20 cellular contexts compared by ENCODE assay signal in genomic region chr7:79471283-79471682, GRCh38. TPM values are rescaled to one million over a fixed set of nuclear protein-coding genes. Genes with fewer than 3 reads are reported as not detected.
"Had no signal": no experiment of that assay in that cellular context is flagged by ENCODE, and none has a peak within 500 bp of the region (broad histone marks: within the 10 kb centered on the region; RNA-seq: fewer than 3 reads in every experiment).

No MANE protein-coding gene starts in this region.

- H3K9me3 ChIP-seq: heart left ventricle, right lobe of liver, tibial artery had no signal

- H3K4me3 ChIP-seq: cardiac muscle cell, heart left ventricle, right lobe of liver, tibial artery had no signal

- DNase-seq: activated CD4-positive, alpha-beta T cell treated with anti-CD3 and anti-CD28 coated beads, Interleukin-2, amount 50 U/mL, for 4 hours; activated CD8-positive, alpha-beta memory T cell treated with anti-CD3 and anti-CD28 coated beads for 24 hours; activated CD8-positive, alpha-beta memory T cell treated with anti-CD3 and anti-CD28 coated beads, Interleukin-2, amount 50 U/mL, for 4 hours; activated naive CD8-positive, alpha-beta T cell treated with anti-CD3 and anti-CD28 coated beads for 36 hours; activated T-cell treated with anti-CD3 and anti-CD28 coated beads, Interleukin-2, amount 50 U/mL, for 24 hours; amniotic stem cell; effector memory CD4-positive, alpha-beta T cell; heart left ventricle; islet precursor cell; left cardiac atrium; naive thymus-derived CD4-positive, alpha-beta T cell; occipital lobe; posterior cingulate gyrus; right lobe of liver; small intestine; stimulated activated CD4-positive, alpha-beta T cell treated with anti-CD3 and anti-CD28 coated beads, Interleukin-2, amount 100 ng/mL, for 24 hours; stimulated activated naive CD8-positive, alpha-beta T cell treated with anti-CD3 and anti-CD28 coated beads, Interleukin-15, amount 100 ng/mL, for 72 hours; T-cell; tibial artery had no signal

- H3K36me3 ChIP-seq: cardiac muscle cell, right lobe of liver had no signal

- H3K27ac ChIP-seq: cardiac muscle cell, heart left ventricle, right lobe of liver, tibial artery had no signal

- H3K4me1 ChIP-seq: heart left ventricle, right lobe of liver had no signal

- H3K27me3 ChIP-seq: cardiac muscle cell, heart left ventricle, right lobe of liver, tibial artery had no signal

RNA-seq across cellular contexts. Expression of gene MAGI2, which starts 17.8 kb away (rescaled TPM):
- polyA plus RNA-seq: naive thymus-derived CD4-positive, alpha-beta T cell had no signal
